1 cellular context compared by ENCODE assay signal in genomic region chr1:8004803-8005573, GRCh38.
TF ChIP-seq lines count a peak whose summit lies in the region.

No MANE protein-coding gene starts in this region.

TF ChIP-seq in IMR-90, 13 proteins besides CTCF, POLR2A, EP300 and RAD21 (continued from another document):
- TF ChIP-seq BHLHE40 (IDR thresholded peaks at IDR 0.05; ENCODE audit: low read depth, low read length): peak; percentile 93
- peak; percentile 85; the same call in 1 of the 2 replicates for TF ChIP-seq MXI1 (IDR thresholded peaks at IDR 0.05; ENCODE audit: borderline replicate concordance, low read depth, low read length)
- TF ChIP-seq RFX5 (IDR thresholded peaks at IDR 0.05; ENCODE audit: low read depth, low read length): 0 out of 2 replicates have a peak, but pooled peaks have one; percentile 67
- no peak for TF ChIP-seq SMC3 (IDR thresholded peaks at IDR 0.05; ENCODE audit: low read depth, low read length)
- TF ChIP-seq FOS (IDR thresholded peaks at IDR 0.05; ENCODE audit: low read depth, low read length): peak; percentile 67
- 0 out of 2 replicates have a peak, but pooled peaks have one; percentile 13 for TF ChIP-seq MAZ (IDR thresholded peaks at IDR 0.05; ENCODE audit: borderline replicate concordance, low read depth, low read length)
- peak; percentile 94 for TF ChIP-seq NFE2L2 (IDR thresholded peaks at IDR 0.05; ENCODE audit: low read depth, low read length)
